In the genomic region with DNA sequence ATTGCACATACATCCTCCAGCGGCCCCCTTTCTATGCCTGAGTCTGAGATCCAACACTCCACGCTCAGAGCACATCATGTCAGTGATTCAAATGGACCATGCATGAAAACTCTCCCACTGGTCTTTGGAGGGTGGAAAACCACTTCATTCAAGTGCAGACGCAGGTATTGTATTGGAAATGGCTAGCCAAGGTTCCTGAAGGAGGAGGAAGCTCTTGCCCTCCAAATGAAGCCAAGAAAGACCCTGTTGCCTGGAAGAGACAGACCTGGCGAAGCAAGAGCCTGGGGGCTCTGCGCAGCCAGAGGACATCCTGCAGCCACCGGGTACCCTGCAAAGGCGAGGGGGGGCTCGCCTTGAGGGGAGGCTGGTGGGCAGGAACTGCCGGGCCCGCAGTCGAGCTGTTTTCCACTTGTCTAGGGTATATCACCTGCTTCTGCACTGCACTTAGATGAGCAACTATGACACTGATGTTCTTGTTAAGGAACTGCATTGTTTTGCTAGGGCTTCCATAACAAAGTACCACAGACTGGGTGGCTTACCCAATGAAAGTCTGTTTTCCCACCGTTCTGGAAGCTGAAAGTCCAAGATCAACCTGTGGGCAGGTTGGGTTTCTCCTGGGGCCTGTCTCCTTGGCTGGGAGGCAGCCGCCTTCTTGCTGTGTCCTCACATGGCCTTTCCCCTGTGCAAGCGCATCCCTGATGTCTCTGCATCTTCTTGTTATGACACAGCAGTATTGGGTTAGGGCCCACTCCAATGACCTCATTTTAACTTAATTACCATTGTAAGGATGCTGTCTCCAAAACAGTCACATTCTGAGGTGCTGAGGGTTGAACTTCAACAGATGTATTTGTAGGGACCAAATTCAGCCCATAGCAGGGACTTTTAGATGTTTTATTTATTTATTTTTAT, we compare ENCODE assay signal across 1 cellular context.
TF ChIP-seq lines count a peak whose summit lies in the region.

No MANE protein-coding gene starts in this region.

TF ChIP-seq in GM12878, 131 proteins besides CTCF, POLR2A, EP300 and RAD21 (continued from another document):
- no peak for TF ChIP-seq SMC3 (IDR thresholded peaks at IDR 0.05; ENCODE audit: borderline replicate concordance, low read length)
- no peak for TF ChIP-seq FOXK2 (IDR thresholded peaks at IDR 0.05)
- TF ChIP-seq, protein P1, sequence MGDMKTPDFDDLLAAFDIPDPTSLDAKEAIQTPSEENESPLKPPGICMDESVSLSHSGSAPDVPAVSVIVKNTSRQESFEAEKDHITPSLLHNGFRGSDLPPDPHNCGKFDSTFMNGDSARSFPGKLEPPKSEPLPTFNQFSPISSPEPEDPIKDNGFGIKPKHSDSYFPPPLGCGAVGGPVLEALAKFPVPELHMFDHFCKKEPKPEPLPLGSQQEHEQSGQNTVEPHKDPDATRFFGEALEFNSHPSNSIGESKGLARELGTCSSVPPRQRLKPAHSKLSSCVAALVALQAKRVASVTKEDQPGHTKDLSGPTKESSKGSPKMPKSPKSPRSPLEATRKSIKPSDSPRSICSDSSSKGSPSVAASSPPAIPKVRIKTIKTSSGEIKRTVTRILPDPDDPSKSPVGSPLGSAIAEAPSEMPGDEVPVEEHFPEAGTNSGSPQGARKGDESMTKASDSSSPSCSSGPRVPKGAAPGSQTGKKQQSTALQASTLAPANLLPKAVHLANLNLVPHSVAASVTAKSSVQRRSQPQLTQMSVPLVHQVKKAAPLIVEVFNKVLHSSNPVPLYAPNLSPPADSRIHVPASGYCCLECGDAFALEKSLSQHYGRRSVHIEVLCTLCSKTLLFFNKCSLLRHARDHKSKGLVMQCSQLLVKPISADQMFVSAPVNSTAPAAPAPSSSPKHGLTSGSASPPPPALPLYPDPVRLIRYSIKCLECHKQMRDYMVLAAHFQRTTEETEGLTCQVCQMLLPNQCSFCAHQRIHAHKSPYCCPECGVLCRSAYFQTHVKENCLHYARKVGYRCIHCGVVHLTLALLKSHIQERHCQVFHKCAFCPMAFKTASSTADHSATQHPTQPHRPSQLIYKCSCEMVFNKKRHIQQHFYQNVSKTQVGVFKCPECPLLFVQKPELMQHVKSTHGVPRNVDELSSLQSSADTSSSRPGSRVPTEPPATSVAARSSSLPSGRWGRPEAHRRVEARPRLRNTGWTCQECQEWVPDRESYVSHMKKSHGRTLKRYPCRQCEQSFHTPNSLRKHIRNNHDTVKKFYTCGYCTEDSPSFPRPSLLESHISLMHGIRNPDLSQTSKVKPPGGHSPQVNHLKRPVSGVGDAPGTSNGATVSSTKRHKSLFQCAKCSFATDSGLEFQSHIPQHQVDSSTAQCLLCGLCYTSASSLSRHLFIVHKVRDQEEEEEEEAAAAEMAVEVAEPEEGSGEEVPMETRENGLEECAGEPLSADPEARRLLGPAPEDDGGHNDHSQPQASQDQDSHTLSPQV (IDR thresholded peaks at IDR 0.05): no peak
- TF ChIP-seq CHD4 (IDR thresholded peaks at IDR 0.05): no peak
- no peak for TF ChIP-seq BHLHE40 (IDR thresholded peaks at IDR 0.05; ENCODE audit: borderline replicate concordance in 1 of 2, low read depth in 2 of 2, low read length in 1 of 2)
- no peak for TF ChIP-seq CBFB (IDR thresholded peaks at IDR 0.05; ENCODE audit: low read depth)
- TF ChIP-seq SMAD1 (IDR thresholded peaks at IDR 0.05; ENCODE audit: low read depth, partially characterized antibody): no peak
- TF ChIP-seq MTA3 (IDR thresholded peaks at IDR 0.05; ENCODE audit: borderline replicate concordance, low read length): no peak
